ENCODE assay signal across 14 cellular contexts in genomic region chr6:137227872-137228302, GRCh38. TPM values are rescaled to one million over a fixed set of nuclear protein-coding genes. Genes with fewer than 3 reads are reported as not detected.
DNase-seq lines count a peak whose midpoint lies in the region; ATAC-seq and TF ChIP-seq lines count a peak whose summit lies in the region.
"Had no signal": no experiment of that assay in that cellular context is flagged by ENCODE, and none has a peak within 500 bp of the region (broad histone marks: within the 10 kb centered on the region; RNA-seq: fewer than 3 reads in every experiment).

No MANE protein-coding gene starts in this region.

- H2AFZ ChIP-seq in fibroblast of lung (ENCODE audit: low read length) = peak overlapping the region; percentile 5

- ATAC-seq in GM19351 (IDR thresholded peaks at IDR 0.05; ENCODE audit: unreplicated experiment) (peak; percentile 41), HG03095 (IDR thresholded peaks at IDR 0.05; ENCODE audit: unreplicated experiment) (peak; percentile 51)
- ATAC-seq: naive thymus-derived CD8-positive, alpha-beta T cell had no signal

- H3K4me3 ChIP-seq in fibroblast of lung (replicated peaks in 1 of 4; ENCODE audit: control extremely low read depth in 1 of 4, insufficient read depth in 1 of 4, low read depth in 3 of 4, low read length in 4 of 4) = no peak overlapping the region
- no peak overlapping the region for H3K4me3 ChIP-seq in prostate gland

- H3K9me3 ChIP-seq in fibroblast of lung (ENCODE audit: control insufficient read depth, insufficient read depth, low read depth, low read length) (no peaks in the 10 kb centered on the region), prostate gland (no peaks in the 10 kb centered on the region)

- DNase-seq in CD1c-positive myeloid dendritic cell (ENCODE audit: extremely low spot score) (peak; percentile 72), fibroblast of lung (ENCODE audit: low read depth in 2 of 2) (no peak), prostate gland (ENCODE audit: low spot score) (no peak), OCI-M1 (lab: John Stamatoyannopoulos, UW) (no peak), HuH-7 (ENCODE audit: low spot score) (no peak), cerebellar nuclear complex (lab: John Stamatoyannopoulos, UW) (no peak)
- DNase-seq: activated gamma-delta T cell; AML-193; effector CD8-positive, alpha-beta T cell; naive thymus-derived CD8-positive, alpha-beta T cell; NCI-H774; stimulated activated CD4-positive, alpha-beta T cell treated with anti-CD3 and anti-CD28 coated beads, Interleukin-4, amount 100 ng/mL, for 4 hours had no signal

- H4K20me1 ChIP-seq in fibroblast of lung (ENCODE audit: control insufficient read depth, extremely low read depth, insufficient read depth, low read length) = no peaks in the 10 kb centered on the region

- intact Hi-C loops in prostate gland (cut with DNase I) = no loop called here

- WGBS in prostate gland = 50% methylated on average over 4 of the region's 4 CpGs

- no peaks in the 10 kb centered on the region for H3K36me3 ChIP-seq in fibroblast of lung (ENCODE audit: control insufficient read depth, insufficient read depth, low read length)
- no peaks in the 10 kb centered on the region for H3K36me3 ChIP-seq in prostate gland

- no peak for TF ChIP-seq POLR2A in prostate gland (IDR thresholded peaks at IDR 0.05)

- H3K9ac ChIP-seq in fibroblast of lung (ENCODE audit: insufficient read depth, low read length) = no peak overlapping the region

- H3K4me1 ChIP-seq in fibroblast of lung (ENCODE audit: control insufficient read depth, extremely low read depth, insufficient read depth, low read length) (no peaks in the 10 kb centered on the region), prostate gland (replicated peaks) (peaks cover 5% of the 10 kb centered on the region)

- no peaks in the 10 kb centered on the region for H3K79me2 ChIP-seq in fibroblast of lung (ENCODE audit: control insufficient read depth, insufficient read depth, low read length)

- H3K27me3 ChIP-seq in fibroblast of lung (ENCODE audit: control insufficient read depth, insufficient read depth, low read length) (no peaks in the 10 kb centered on the region), prostate gland (replicated peaks; ENCODE audit: insufficient read depth) (no peaks in the 10 kb centered on the region)

- TF ChIP-seq CTCF in fibroblast of lung (conservative IDR thresholded peaks at IDR 0.05 in 1 of 2, IDR thresholded peaks at IDR 0.05 in 1 of 2; ENCODE audit: low read depth in 1 of 2, low read length in 2 of 2) (no peak), prostate gland (IDR thresholded peaks at IDR 0.05) (no peak)

- no peak overlapping the region for H3K4me2 ChIP-seq in fibroblast of lung (ENCODE audit: extremely low read depth, insufficient read depth, low read length)

- no peak overlapping the region for H3K27ac ChIP-seq in fibroblast of lung (ENCODE audit: insufficient read depth, low read length)
- H3K27ac ChIP-seq in prostate gland = no peak overlapping the region

RNA-seq across cellular contexts. Expression of gene IFNGR1, which starts 8.7 kb away (rescaled TPM):
- total RNA-seq in fibroblast of lung (102 and 123 TPM in 2 replicates), prostate gland (10 to 100 TPM; 65.3 to 93.7 TPM)
- 37.8 and 55.9 TPM in 2 replicates for polyA plus RNA-seq in fibroblast of lung
- polyA plus RNA-seq in fibroblast of lung (2012) = 27.5 and 37.4 TPM in 2 replicates
- polyA minus RNA-seq in fibroblast of lung (ENCODE audit: low replicate concordance) = 2.5 and 7.4 TPM in 2 replicates

RNA-seq across cellular contexts. Expression of gene IL22RA2, which starts 54.4 kb away (rescaled TPM):
- total RNA-seq in fibroblast of lung = not detected in 2 replicates
- polyA plus RNA-seq in fibroblast of lung = not detected in 2 replicates
- polyA plus RNA-seq in fibroblast of lung (2012) = not detected in 2 replicates
- not detected in 2 replicates for polyA minus RNA-seq in fibroblast of lung (ENCODE audit: low replicate concordance)
- total RNA-seq in prostate gland = not detected
- total RNA-seq: naive thymus-derived CD8-positive, alpha-beta T cell had no signal
- polyA plus RNA-seq: naive thymus-derived CD8-positive, alpha-beta T cell had no signal
